ENCODE assay signal across 17 cellular contexts in the genomic region with DNA sequence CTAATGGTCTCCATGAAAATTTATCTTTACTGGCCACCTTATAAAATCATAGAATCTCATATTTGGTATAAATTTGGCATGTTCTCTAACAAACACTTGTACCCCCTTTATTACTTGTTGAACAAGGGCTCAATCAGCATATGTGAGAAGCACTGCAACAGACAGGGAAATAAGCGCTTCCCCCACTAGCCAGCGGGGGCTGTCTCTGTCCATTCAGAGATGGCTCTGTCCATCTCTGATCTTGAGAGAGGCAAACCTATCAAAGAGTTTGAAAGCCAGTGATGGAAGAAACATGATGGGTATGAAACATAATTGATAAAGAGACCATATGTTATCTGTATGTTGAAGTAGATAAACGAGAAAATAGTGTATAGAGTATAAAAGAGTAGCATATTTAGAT.
DNase-seq lines count a peak whose midpoint lies in the region; ATAC-seq and TF ChIP-seq lines count a peak whose summit lies in the region.
"Had no signal": no experiment of that assay in that cellular context is flagged by ENCODE, and none has a peak within 500 bp of the region (broad histone marks: within the 10 kb centered on the region; RNA-seq: fewer than 3 reads in every experiment).

No MANE protein-coding gene starts in this region.

- no peaks in the 10 kb centered on the region for H3K36me3 Mint-ChIP-seq in neural crest cell (ENCODE audit: low read depth)
- H3K36me3 Mint-ChIP-seq in MCF 10A (ENCODE audit: insufficient read depth, unreplicated experiment) = no peaks in the 10 kb centered on the region
- H3K36me3 Mint-ChIP-seq: activated CD4-positive, alpha-beta memory T cell treated with anti-CD3 and anti-CD28 coated beads for 36 hours; activated naive CD4-positive, alpha-beta T cell treated with anti-CD3 and anti-CD28 coated beads, Interleukin-2, amount 50 U/mL, for 24 hours; natural killer cell treated with Interleukin-12 subunit alpha and Interleukin-12 subunit beta and Interleukin-15 and Interleukin-18, amount 100 ng/mL, for 72 hours had no signal

- in situ Hi-C loops in astrocyte of the cerebellum (cut with HindIII; ENCODE audit: low sequenced_read_pairs) = no loop called here

- H3K27me3 Mint-ChIP-seq in neural crest cell (ENCODE audit: low read depth) (no peaks in the 10 kb centered on the region), MCF 10A (ENCODE audit: insufficient read depth, unreplicated experiment) (peaks cover 28% of the 10 kb centered on the region)
- H3K27me3 Mint-ChIP-seq: activated naive CD4-positive, alpha-beta T cell treated with anti-CD3 and anti-CD28 coated beads, Interleukin-2, amount 50 U/mL, for 24 hours had no signal

- no TSS peak for BruUV-seq in MCF 10A (replicated peaks; lab: Mats Ljungman, UMichigan)

- no peak overlapping the region for H3K4me3 ChIP-seq in astrocyte of the cerebellum (ENCODE audit: low read depth, low read length)
- H3K4me3 ChIP-seq: gastrocnemius medialis, upper lobe of left lung had no signal

- peaks cover 18% of the 10 kb centered on the region for H3K4me1 Mint-ChIP-seq in neural crest cell
- H3K4me1 Mint-ChIP-seq in MCF 10A (ENCODE audit: insufficient read depth, unreplicated experiment) = no peaks in the 10 kb centered on the region
- H3K4me1 Mint-ChIP-seq: activated naive CD4-positive, alpha-beta T cell treated with anti-CD3 and anti-CD28 coated beads, Interleukin-2, amount 50 U/mL, for 24 hours had no signal

- ATAC-seq in HG03175 (IDR thresholded peaks at IDR 0.05; ENCODE audit: unreplicated experiment) = no peak
- ATAC-seq: gastrocnemius medialis; left colon; natural killer cell treated with Interleukin-12 subunit alpha and Interleukin-12 subunit beta and Interleukin-15 and Interleukin-18, amount 100 ng/mL, for 72 hours had no signal

- peak; percentile 27 for TF ChIP-seq CTCF in astrocyte of the cerebellum (IDR thresholded peaks at IDR 0.05; ENCODE audit: low read depth, low read length, missing control alignments)
- TF ChIP-seq CTCF in neural crest cell (conservative IDR thresholded peaks at IDR 0.05) = peak; percentile 32
- TF ChIP-seq CTCF in MCF 10A (IDR thresholded peaks at IDR 0.05; ENCODE audit: unreplicated experiment) = no peak

- H3K4me3 Mint-ChIP-seq in neural crest cell (no peak overlapping the region), MCF 10A (ENCODE audit: unreplicated experiment) (no peak overlapping the region)
- H3K4me3 Mint-ChIP-seq: activated CD4-positive, alpha-beta memory T cell treated with anti-CD3 and anti-CD28 coated beads for 36 hours; activated naive CD4-positive, alpha-beta T cell treated with anti-CD3 and anti-CD28 coated beads, Interleukin-2, amount 50 U/mL, for 24 hours; natural killer cell treated with Interleukin-12 subunit alpha and Interleukin-12 subunit beta and Interleukin-15 and Interleukin-18, amount 100 ng/mL, for 72 hours had no signal

- intact Hi-C loops in MCF 10A (cut with micrococcal nuclease) = no loop called here

- H3K27ac Mint-ChIP-seq in neural crest cell (ENCODE audit: unreplicated experiment) (no peak overlapping the region), MCF 10A (ENCODE audit: low read depth, unreplicated experiment) (no peak overlapping the region)
- H3K27ac Mint-ChIP-seq: activated CD4-positive, alpha-beta memory T cell treated with anti-CD3 and anti-CD28 coated beads for 36 hours; activated naive CD4-positive, alpha-beta T cell treated with anti-CD3 and anti-CD28 coated beads, Interleukin-2, amount 50 U/mL, for 24 hours; natural killer cell treated with Interleukin-12 subunit alpha and Interleukin-12 subunit beta and Interleukin-15 and Interleukin-18, amount 100 ng/mL, for 72 hours had no signal

- DNase-seq in NCI-H748 (lab: John Stamatoyannopoulos, UW; ENCODE audit: unreplicated experiment) (peak; percentile 53), NCI-H748 treated with DMSO at 0.1 percent for 48 hours (lab: John Stamatoyannopoulos, UW) (no peak), HuH-7 (ENCODE audit: low spot score) (peak; percentile 15), astrocyte of the cerebellum (ENCODE audit: low read depth) (no peak), neural crest cell (ENCODE audit: low read depth, low spot score) (no peak), MCF 10A (ENCODE audit: unreplicated experiment) (no peak), putamen (ENCODE audit: low spot score) (no peak)
- DNase-seq: activated CD4-positive, alpha-beta memory T cell treated with anti-CD3 and anti-CD28 coated beads for 36 hours; cortex of kidney; gastrocnemius medialis; left colon; small intestine; T-helper 1 cell; upper lobe of left lung had no signal

- no peaks in the 10 kb centered on the region for H3K9me3 Mint-ChIP-seq in neural crest cell
- H3K9me3 Mint-ChIP-seq in MCF 10A (ENCODE audit: unreplicated experiment) = no peaks in the 10 kb centered on the region
- H3K9me3 Mint-ChIP-seq: activated CD4-positive, alpha-beta memory T cell treated with anti-CD3 and anti-CD28 coated beads for 36 hours; activated naive CD4-positive, alpha-beta T cell treated with anti-CD3 and anti-CD28 coated beads, Interleukin-2, amount 50 U/mL, for 24 hours; natural killer cell treated with Interleukin-12 subunit alpha and Interleukin-12 subunit beta and Interleukin-15 and Interleukin-18, amount 100 ng/mL, for 72 hours had no signal

- CTCF ChIA-PET in MCF 10A (lab: Yijun Ruan, JAX) = interaction anchor here (0.6 to 2.0 kb wide), 2 partner anchors 200 to 510 kb away, joined by 3 to 10 read pairs; no protein-coding TSS in a partner anchor

- POLR2A ChIA-PET in MCF 10A (lab: Yijun Ruan, JAX) = no interaction called here

Comparison
In these comparisons a context has a peak if more than half of its experiments do, and no peak if none do; other contexts are left out.
1. DNase-seq: peak in NCI-H748 (single experiment) and HuH-7 (single experiment); none in NCI-H748 treated with DMSO at 0.1 percent for 48 hours (single experiment), astrocyte of the cerebellum (single experiment), neural crest cell (single experiment), MCF 10A (single experiment) and putamen (single experiment).